Comparison of ENCODE assay signal across 13 cellular contexts in the genomic region with DNA sequence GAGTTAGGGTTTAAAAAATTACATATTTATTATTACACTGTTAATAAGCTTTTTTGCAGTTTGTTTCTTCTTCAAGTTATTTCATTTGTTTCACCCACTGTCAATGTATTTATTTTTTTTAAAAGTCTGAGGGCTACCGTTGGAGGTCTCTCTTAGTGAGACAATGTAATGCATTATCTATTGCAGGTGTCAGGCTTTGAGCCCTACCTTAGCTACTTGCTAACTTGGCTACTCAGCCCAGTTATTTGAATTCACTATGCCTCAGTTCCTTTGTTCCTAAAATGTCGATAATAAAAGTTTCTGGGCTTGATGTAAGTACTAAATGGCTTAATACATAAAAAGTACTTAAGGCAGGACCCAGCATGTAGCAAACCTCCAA. TPM values are rescaled to one million over a fixed set of nuclear protein-coding genes. Genes with fewer than 3 reads are reported as not detected.
DNase-seq lines count a peak whose midpoint lies in the region; ATAC-seq, FAIRE-seq and TF ChIP-seq lines count a peak whose summit lies in the region.
"Had no signal": no experiment of that assay in that cellular context is flagged by ENCODE, and none has a peak within 500 bp of the region (broad histone marks: within the 10 kb centered on the region; RNA-seq: fewer than 3 reads in every experiment).

No MANE protein-coding gene starts in this region.

- no peak for ATAC-seq in omental fat pad (ENCODE audit: low FRiP score)
- no peak for ATAC-seq in GM18868 (IDR thresholded peaks at IDR 0.05; ENCODE audit: unreplicated experiment)

- no peaks in the 10 kb centered on the region for H3K9me2 ChIP-seq in hepatocyte (replicated peaks; ENCODE audit: insufficient read depth)

- no peaks in the 10 kb centered on the region for H3K4me1 ChIP-seq in hepatocyte (ENCODE audit: insufficient read depth)
- H3K4me1 ChIP-seq in skeletal muscle satellite cell (ENCODE audit: control insufficient read depth, insufficient read depth, low read length), result peaks cover 27% of the 10 kb centered on the region
- no peaks in the 10 kb centered on the region for H3K4me1 ChIP-seq in ascending aorta
- H3K4me1 ChIP-seq in small intestine (ENCODE audit: control insufficient read depth in 2 of 2, insufficient read depth in 1 of 2, low read depth in 1 of 2, low read length in 1 of 2), result peaks cover 2 to 3% of the 10 kb centered on the region in 2 donors

- H3K4me3 ChIP-seq in GM12865 (ENCODE audit: low read depth, low read length) (peak overlapping the region; percentile 68; the same call in 1 of the 2 replicates), WI38 (ENCODE audit: low read depth, low read length) (peak overlapping the region; percentile 91), hepatocyte (peak overlapping the region; percentile 47), skeletal muscle satellite cell (ENCODE audit: low read length) (peak overlapping the region; percentile 79), ascending aorta (peak overlapping the region in 1 of 2 donors; percentile 47), small intestine (ENCODE audit: low read depth in 1 of 2, low read length in 2 of 2) (no peak overlapping the region)
- H3K4me3 ChIP-seq: mucosa of descending colon had no signal

- no peaks in the 10 kb centered on the region for H4K20me1 ChIP-seq in hepatocyte (ENCODE audit: insufficient read depth, poor library complexity, severe bottlenecking)

- H3K9me3 ChIP-seq in hepatocyte (ENCODE audit: low read depth) (no peaks in the 10 kb centered on the region), skeletal muscle satellite cell (replicated peaks; ENCODE audit: low read length) (no peaks in the 10 kb centered on the region), ascending aorta (no peaks in the 10 kb centered on the region), small intestine (ENCODE audit: control insufficient read depth, low read depth) (no peaks in the 10 kb centered on the region)
- H3K9me3 ChIP-seq: mucosa of descending colon had no signal

- H3K4me2 ChIP-seq in hepatocyte, result peak overlapping the region; percentile 71
- H3K4me2 ChIP-seq in skeletal muscle satellite cell (ENCODE audit: low read length), result peak overlapping the region; percentile 78

- intact Hi-C loops in ascending aorta (cut with DNase I), result no loop called here

- TF ChIP-seq CTCF in GM12865 (IDR thresholded peaks at IDR 0.05; ENCODE audit: insufficient read depth, low read depth, low read length, missing control alignments) (no peak), WI38 (IDR thresholded peaks at IDR 0.05; ENCODE audit: low read depth, low read length) (no peak), hepatocyte (IDR thresholded peaks at IDR 0.05; ENCODE audit: poor library complexity) (no peak), omental fat pad (IDR thresholded peaks at IDR 0.05) (no peak), ascending aorta (IDR thresholded peaks at IDR 0.05) (no peak)

- H2AFZ ChIP-seq in hepatocyte, result peak overlapping the region; percentile 86

- H3K36me3 ChIP-seq in hepatocyte (replicated peaks; ENCODE audit: insufficient read depth, low read depth), result no peaks in the 10 kb centered on the region
- H3K36me3 ChIP-seq in skeletal muscle satellite cell (ENCODE audit: insufficient read depth, low read length), result peaks cover 10% of the 10 kb centered on the region
- no peaks in the 10 kb centered on the region for H3K36me3 ChIP-seq in ascending aorta
- H3K36me3 ChIP-seq in small intestine (ENCODE audit: control insufficient read depth in 2 of 2, insufficient read depth in 2 of 2, low read length in 2 of 2), result no peaks in the 10 kb centered on the region

- WGBS in hepatocyte (ENCODE audit: low lambda C conversion rate, missing lambda C conversion rate), result 49% methylated on average over 2 of the region's 2 CpGs
- WGBS in small intestine, 3 donors, result 32 to 39% (median 37%) methylated on average over 2 of the region's 2 CpGs

- H3K27ac ChIP-seq in hepatocyte (peak overlapping the region; percentile 92), ascending aorta (peak overlapping the region in 1 of 2 donors; percentile 60), small intestine (ENCODE audit: low read depth in 1 of 2, low read length in 1 of 2) (no peak overlapping the region)

- H3K9ac ChIP-seq in skeletal muscle satellite cell (ENCODE audit: low read depth, low read length), result peak overlapping the region; percentile 98

- no peak for FAIRE-seq in small intestine (lab: Jason Lieb, UNC)

- DNase-seq in GM12865 (ENCODE audit: low read depth), result no peak
- no peak for DNase-seq in hepatocyte (ENCODE audit: low spot score)
- no peak for DNase-seq in omental fat pad (ENCODE audit: low spot score)
- DNase-seq in ascending aorta (ENCODE audit: low spot score in 2 of 2), result no peak
- no peak for DNase-seq in small intestine
- DNase-seq: activated CD4-positive, alpha-beta T cell treated with anti-CD3 and anti-CD28 coated beads, Interleukin-2, amount 50 U/mL, for 1 hour; activated naive CD4-positive, alpha-beta T cell treated with anti-CD3 and anti-CD28 coated beads, Interleukin-2, amount 10 ng/mL, durations not matched to agents 7 days and 5 days; NCI-H446 treated with DMSO at 0.1 percent for 48 hours; SIG-M5 had no signal

- H3K27me3 ChIP-seq in hepatocyte, result no peaks in the 10 kb centered on the region
- no peaks in the 10 kb centered on the region for H3K27me3 ChIP-seq in skeletal muscle satellite cell (ENCODE audit: control insufficient read depth, insufficient read depth, low read length)
- no peaks in the 10 kb centered on the region for H3K27me3 ChIP-seq in ascending aorta
- no peaks in the 10 kb centered on the region for H3K27me3 ChIP-seq in small intestine (ENCODE audit: control insufficient read depth in 2 of 2, insufficient read depth in 2 of 2, low read length in 2 of 2)

- H3K79me2 ChIP-seq in hepatocyte, result peaks cover 23% of the 10 kb centered on the region

RNA-seq across cellular contexts. Expression of a gene that starts 0.5 kb away (rescaled TPM):
- 104 and 122 TPM in 2 replicates for total RNA-seq in hepatocyte
- polyA plus RNA-seq in hepatocyte, result 79.7 and 79.9 TPM in 2 replicates
- total RNA-seq in skeletal muscle satellite cell (2012; rRNA removed), result 304 and 327 TPM in 2 replicates
- total RNA-seq in omental fat pad, result 100 to 1,000 TPM in 1 of 4 donors, 10 to 100 TPM in 3; 73.6 to 223 (median 83.3) TPM
- 85.6 TPM for total RNA-seq in ascending aorta
- polyA plus RNA-seq in small intestine, result 10 to 100 TPM; 36.2 to 56.4 (median 41.9) TPM

Comparison
In these comparisons a context has a peak if more than half of its experiments do, and no peak if none do; other contexts are left out.
1. H3K4me3 ChIP-seq: peak in GM12865 (single experiment), WI38 (single experiment), hepatocyte (single experiment) and skeletal muscle satellite cell (single experiment); none in small intestine (0 of 2).